Comparison of ENCODE assay signal across 10 cellular contexts in the genomic region with DNA sequence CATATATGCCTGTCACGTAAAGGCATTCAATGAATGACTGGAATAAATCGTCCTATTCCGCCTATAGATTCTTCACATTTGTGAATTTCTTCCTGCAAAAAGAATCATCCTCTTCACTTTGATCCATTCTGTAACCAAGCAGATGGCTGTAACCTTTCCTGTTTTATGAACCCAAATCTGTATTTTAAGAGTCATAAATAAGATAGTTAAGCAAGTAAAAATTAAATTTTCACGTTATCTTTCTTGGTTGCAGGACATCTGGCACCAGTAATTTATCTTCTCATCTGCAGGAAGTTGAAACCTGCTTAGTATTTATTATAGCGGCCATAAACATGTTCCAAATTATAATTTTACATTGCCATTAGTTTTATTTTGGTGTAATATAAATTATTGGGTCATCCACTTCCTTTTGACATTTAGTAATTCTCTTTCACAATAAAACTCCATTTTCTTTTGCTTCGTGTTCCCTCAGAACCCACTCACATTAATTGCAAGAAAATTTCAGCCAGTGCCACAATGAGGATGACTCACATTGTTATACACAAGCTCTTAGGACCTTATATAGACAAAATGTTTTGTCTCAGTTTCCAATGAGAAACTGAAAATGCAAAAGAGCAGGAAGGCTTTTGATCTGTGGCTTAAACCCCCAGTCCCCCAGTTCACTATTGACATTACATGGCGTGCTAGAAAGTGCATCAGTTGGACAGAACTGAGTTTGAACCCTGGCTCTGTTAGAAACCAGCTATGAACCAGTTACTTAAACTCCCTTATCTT. TPM values are rescaled to one million over a fixed set of nuclear protein-coding genes. Genes with fewer than 3 reads are reported as not detected.
A peak's percentile ranks its signal among the peaks of the same experiment; 100 is the strongest.
DNase-seq lines count a peak whose midpoint lies in the region; ATAC-seq and TF ChIP-seq lines count a peak whose summit lies in the region.
"Had no signal": no experiment of that assay in that cellular context is flagged by ENCODE, and none has a peak within 500 bp of the region (broad histone marks: within the 10 kb centered on the region; RNA-seq: fewer than 3 reads in every experiment).

No MANE protein-coding gene starts in this region.

- ATAC-seq in activated T-helper 17 cell treated with anti-CD3 and anti-CD28 coated beads, Interleukin-2, amount 50 U/mL, for 72 hours (replicated peaks), result peak; percentile 78
- no peak for ATAC-seq in naive thymus-derived CD4-positive, alpha-beta T cell
- ATAC-seq in HG03159 (IDR thresholded peaks at IDR 0.05; ENCODE audit: unreplicated experiment), result no peak
- ATAC-seq in naive thymus-derived CD8-positive, alpha-beta T cell, result no peak
- ATAC-seq: left colon had no signal

- H3K4me3 ChIP-seq in kidney epithelial cell (ENCODE audit: low read depth, low read length), result no peak overlapping the region
- no peak overlapping the region for H3K4me3 ChIP-seq in naive thymus-derived CD4-positive, alpha-beta T cell (ENCODE audit: low read length)

- no peaks in the 10 kb centered on the region for H3K9me3 Mint-ChIP-seq in activated T-helper 17 cell treated with anti-CD3 and anti-CD28 coated beads, Interleukin-2, amount 50 U/mL, for 72 hours
- H3K9me3 Mint-ChIP-seq in naive thymus-derived CD4-positive, alpha-beta T cell, result peaks cover 0 to 3% (median 0%) of the 10 kb centered on the region in 11 donors
- H3K9me3 Mint-ChIP-seq in naive thymus-derived CD8-positive, alpha-beta T cell, result no peaks in the 10 kb centered on the region

- no peak overlapping the region for H3K27ac ChIP-seq in naive thymus-derived CD4-positive, alpha-beta T cell (ENCODE audit: low read depth, low read length)

- peak overlapping the region; percentile 72 for H3K4me3 Mint-ChIP-seq in activated T-helper 17 cell treated with anti-CD3 and anti-CD28 coated beads, Interleukin-2, amount 50 U/mL, for 72 hours
- H3K4me3 Mint-ChIP-seq in naive thymus-derived CD4-positive, alpha-beta T cell, result peak overlapping the region in 1 of 10 donors; percentile 50
- no peak overlapping the region for H3K4me3 Mint-ChIP-seq in naive thymus-derived CD8-positive, alpha-beta T cell

- intact Hi-C loops in naive thymus-derived CD4-positive, alpha-beta T cell (cut with micrococcal nuclease), result loop anchor here in 1 of 2 donors (10.0 kb wide), 1 partner anchor 154 kb away; no protein-coding TSS in a partner anchor

- H3K9me3 ChIP-seq in naive thymus-derived CD4-positive, alpha-beta T cell (ENCODE audit: control insufficient read depth in 2 of 3, low read length in 3 of 3), result no peaks in the 10 kb centered on the region

- H3K4me1 Mint-ChIP-seq in activated T-helper 17 cell treated with anti-CD3 and anti-CD28 coated beads, Interleukin-2, amount 50 U/mL, for 72 hours, result peaks cover 44% of the 10 kb centered on the region
- peaks cover 2 to 55% (median 5%) of the 10 kb centered on the region in 7 donors for H3K4me1 Mint-ChIP-seq in naive thymus-derived CD4-positive, alpha-beta T cell
- H3K4me1 Mint-ChIP-seq in naive thymus-derived CD8-positive, alpha-beta T cell, result peaks cover 0 to 4% (median 1%) of the 10 kb centered on the region in 4 donors

- peak; percentile 65 for DNase-seq in GM04503 (ENCODE audit: low read depth)
- peak; percentile 82 for DNase-seq in H4 (ENCODE audit: low spot score)
- DNase-seq in kidney epithelial cell (ENCODE audit: low read depth), result peak; percentile 56
- no peak for DNase-seq in naive thymus-derived CD4-positive, alpha-beta T cell
- no peak for DNase-seq in DMS 273 (lab: John Stamatoyannopoulos, UW; ENCODE audit: unreplicated experiment)
- DNase-seq in naive thymus-derived CD8-positive, alpha-beta T cell, result no peak
- DNase-seq: KBM-7, left colon had no signal

- no peaks in the 10 kb centered on the region for H3K27me3 Mint-ChIP-seq in activated T-helper 17 cell treated with anti-CD3 and anti-CD28 coated beads, Interleukin-2, amount 50 U/mL, for 72 hours
- no peaks in the 10 kb centered on the region for H3K27me3 Mint-ChIP-seq in naive thymus-derived CD4-positive, alpha-beta T cell
- no peaks in the 10 kb centered on the region for H3K27me3 Mint-ChIP-seq in naive thymus-derived CD8-positive, alpha-beta T cell

- H3K36me3 Mint-ChIP-seq in activated T-helper 17 cell treated with anti-CD3 and anti-CD28 coated beads, Interleukin-2, amount 50 U/mL, for 72 hours (ENCODE audit: low read depth), result peaks cover 75% of the 10 kb centered on the region
- peaks cover 11 to 71% (median 29%) of the 10 kb centered on the region in 5 donors for H3K36me3 Mint-ChIP-seq in naive thymus-derived CD4-positive, alpha-beta T cell
- peaks cover 0 to 47% (median 13%) of the 10 kb centered on the region in 3 donors for H3K36me3 Mint-ChIP-seq in naive thymus-derived CD8-positive, alpha-beta T cell

- CTCF ChIA-PET in naive thymus-derived CD4-positive, alpha-beta T cell (lab: Charles Lee), result no interaction called here

- no peaks in the 10 kb centered on the region for H3K36me3 ChIP-seq in kidney epithelial cell (ENCODE audit: control insufficient read depth, insufficient read depth, low read length)
- peaks cover 0 to 5% (median 0%) of the 10 kb centered on the region in 3 experiments for H3K36me3 ChIP-seq in naive thymus-derived CD4-positive, alpha-beta T cell (ENCODE audit: control insufficient read depth in 2 of 3, insufficient read depth in 3 of 3, low read length in 3 of 3)

- H3K27ac Mint-ChIP-seq in activated T-helper 17 cell treated with anti-CD3 and anti-CD28 coated beads, Interleukin-2, amount 50 U/mL, for 72 hours, result peak overlapping the region; percentile 65
- peak overlapping the region in 2 of 9 donors; percentile 28 to 65 for H3K27ac Mint-ChIP-seq in naive thymus-derived CD4-positive, alpha-beta T cell
- no peak overlapping the region for H3K27ac Mint-ChIP-seq in naive thymus-derived CD8-positive, alpha-beta T cell

- POLR2A ChIA-PET in naive thymus-derived CD4-positive, alpha-beta T cell (lab: Charles Lee), result no interaction called here
- POLR2A ChIA-PET in naive thymus-derived CD8-positive, alpha-beta T cell (lab: Charles Lee), result interaction anchor here (0.6 kb wide), 1 partner anchor 64 kb away, joined by 3 read pairs; no protein-coding TSS in a partner anchor

- H3K27me3 ChIP-seq in kidney epithelial cell (ENCODE audit: control insufficient read depth, insufficient read depth, low read length), result no peaks in the 10 kb centered on the region
- H3K27me3 ChIP-seq in naive thymus-derived CD4-positive, alpha-beta T cell (ENCODE audit: control insufficient read depth in 2 of 2, insufficient read depth in 2 of 2, low read length in 2 of 2), result no peaks in the 10 kb centered on the region

- no peak for TF ChIP-seq CTCF in kidney epithelial cell (IDR thresholded peaks at IDR 0.05; ENCODE audit: insufficient read depth, low read length, poor library complexity, severe bottlenecking)

- H3K4me1 ChIP-seq in naive thymus-derived CD4-positive, alpha-beta T cell (ENCODE audit: control insufficient read depth in 2 of 2, insufficient read depth in 2 of 2, low read length in 2 of 2), result no peaks in the 10 kb centered on the region

RNA-seq across cellular contexts. Expression of a gene that starts 51.1 kb away (rescaled TPM):
- 1.3 and 2.7 TPM in 2 replicates for total RNA-seq in H4 (2014; rRNA removed; shearing (Covaris generic))
- 10 to 100 TPM; 25.7 to 37.9 TPM for total RNA-seq in activated T-helper 17 cell treated with anti-CD3 and anti-CD28 coated beads, Interleukin-2, amount 50 U/mL, for 72 hours
- total RNA-seq in kidney epithelial cell, result 2.0 and 5.2 TPM in 2 replicates
- 10 to 100 TPM in 2 of 5 experiments, 1 to 10 TPM in 3; 8.6 to 36.4 (median 9.4) TPM for total RNA-seq in naive thymus-derived CD4-positive, alpha-beta T cell
- 10 to 100 TPM; 16.6 to 37.0 TPM for polyA plus RNA-seq in naive thymus-derived CD4-positive, alpha-beta T cell
- total RNA-seq in naive thymus-derived CD8-positive, alpha-beta T cell, result 1 to 10 TPM; 7.8 to 9.4 TPM
- 10 to 100 TPM; 18.2 to 26.9 (median 21.5) TPM for polyA plus RNA-seq in naive thymus-derived CD8-positive, alpha-beta T cell

Comparison
In these comparisons a context has a peak if more than half of its experiments do, and no peak if none do; other contexts are left out.
1. DNase-seq: peak in GM04503 (single experiment), H4 (single experiment) and kidney epithelial cell (single experiment); none in naive thymus-derived CD4-positive, alpha-beta T cell (0 of 9), DMS 273 (single experiment) and naive thymus-derived CD8-positive, alpha-beta T cell (0 of 10).